16 cellular contexts compared by ENCODE assay signal in genomic region chr4:22764183-22764582, GRCh38.
"Had no signal": no experiment of that assay in that cellular context is flagged by ENCODE, and none has a peak within 500 bp of the region (broad histone marks: within the 10 kb centered on the region; RNA-seq: fewer than 3 reads in every experiment).

No MANE protein-coding gene starts in this region.

- H3K9me3 Mint-ChIP-seq: activated naive CD8-positive, alpha-beta T cell treated with anti-CD3 and anti-CD28 coated beads, Interleukin-2, amount 10 ng/mL, durations not matched to agents 7 days and 5 days; dendritic cell treated with granulocyte-macrophage colony-stimulating factor and Interleukin-4, amounts not matched to agents 40 ng/mL and 50 ng/mL, for 4 days had no signal

- H3K36me3 Mint-ChIP-seq: activated naive CD8-positive, alpha-beta T cell treated with anti-CD3 and anti-CD28 coated beads, Interleukin-2, amount 10 ng/mL, durations not matched to agents 7 days and 5 days; memory B cell had no signal

- H3K27me3 ChIP-seq: gastrocnemius medialis had no signal

- H3K36me3 ChIP-seq: gastrocnemius medialis, left ventricle myocardium inferior had no signal

- ATAC-seq: activated CD4-positive, CD25-positive, alpha-beta regulatory T cell treated with anti-CD3 and anti-CD28 coated beads, Interleukin-2, amount 50 U/mL, for 24 hours; effector memory CD8-positive, alpha-beta T cell; gastrocnemius medialis; stimulated activated naive CD8-positive, alpha-beta T cell treated with anti-CD3 and anti-CD28 coated beads, Interleukin-15, Interleukin-2, amounts not matched to agents 100 U/mL and 50 U/mL, for 24 hours had no signal

- H3K4me1 Mint-ChIP-seq: memory B cell had no signal

- H3K27ac ChIP-seq: epithelial cell of prostate, gastrocnemius medialis, left ventricle myocardium inferior had no signal

- DNase-seq: activated CD4-positive, alpha-beta T cell treated with anti-CD3 and anti-CD28 coated beads, Interleukin-2, amount 50 U/mL, for 48 hours; activated naive CD8-positive, alpha-beta T cell treated with anti-CD3 and anti-CD28 coated beads, Interleukin-2, amount 10 ng/mL, durations not matched to agents 7 days and 5 days; activated T-cell treated with anti-CD3 and anti-CD28 coated beads, Interleukin-2, amount 50 U/mL, for 48 hours; anterior cingulate cortex; cerebellar nuclear complex; effector memory CD8-positive, alpha-beta T cell; gastrocnemius medialis; kidney; left ventricle myocardium inferior; stimulated activated CD4-positive, alpha-beta T cell treated with anti-CD3 and anti-CD28 coated beads, Interleukin-12 subunit alpha, Interleukin-12 subunit beta, amount 100 ng/mL, for 4 hours; stimulated activated CD4-positive, alpha-beta T cell treated with anti-CD3 and anti-CD28 coated beads, Interleukin-2, amount 100 ng/mL, for 48 hours; stimulated activated naive CD8-positive, alpha-beta T cell treated with anti-CD3 and anti-CD28 coated beads, Interleukin-15, Interleukin-2, amounts not matched to agents 100 U/mL and 50 U/mL, for 24 hours had no signal

- H3K9me3 ChIP-seq: gastrocnemius medialis had no signal

- H3K27me3 Mint-ChIP-seq: activated naive CD8-positive, alpha-beta T cell treated with anti-CD3 and anti-CD28 coated beads, Interleukin-2, amount 10 ng/mL, durations not matched to agents 7 days and 5 days; dendritic cell treated with granulocyte-macrophage colony-stimulating factor and Interleukin-4, amounts not matched to agents 40 ng/mL and 50 ng/mL, for 4 days; effector memory CD8-positive, alpha-beta T cell; memory B cell had no signal

- H3K27ac Mint-ChIP-seq: activated naive CD8-positive, alpha-beta T cell treated with anti-CD3 and anti-CD28 coated beads, Interleukin-2, amount 10 ng/mL, durations not matched to agents 7 days and 5 days; dendritic cell treated with granulocyte-macrophage colony-stimulating factor and Interleukin-4, amounts not matched to agents 40 ng/mL and 50 ng/mL, for 4 days; effector memory CD8-positive, alpha-beta T cell; memory B cell had no signal

- H3K4me3 Mint-ChIP-seq: activated naive CD8-positive, alpha-beta T cell treated with anti-CD3 and anti-CD28 coated beads, Interleukin-2, amount 10 ng/mL, durations not matched to agents 7 days and 5 days; dendritic cell treated with granulocyte-macrophage colony-stimulating factor and Interleukin-4, amounts not matched to agents 40 ng/mL and 50 ng/mL, for 4 days; effector memory CD8-positive, alpha-beta T cell; memory B cell had no signal

- H3K4me3 ChIP-seq: gastrocnemius medialis, left ventricle myocardium inferior had no signal
